ENCODE assay signal across 7 cellular contexts in genomic region chr11:5809122-5809519, GRCh38. TPM values are rescaled to one million over a fixed set of nuclear protein-coding genes. Genes with fewer than 3 reads are reported as not detected.
DNase-seq lines count a peak whose midpoint lies in the region; ATAC-seq, FAIRE-seq and TF ChIP-seq lines count a peak whose summit lies in the region.

No MANE protein-coding gene starts in this region.

- peak; percentile 2 for DNase-seq in adipocyte (ENCODE audit: low read depth)
- no peak for DNase-seq in lower lobe of right lung
- DNase-seq in hypothalamus (lab: John Stamatoyannopoulos, UW) = no peak
- DNase-seq in RCC 7860 (ENCODE audit: low spot score) = no peak

- H3K9me3 ChIP-seq in adipocyte (ENCODE audit: control insufficient read depth, low read length) = peaks cover 3% of the 10 kb centered on the region
- H3K9me3 ChIP-seq in lower lobe of right lung = no peaks in the 10 kb centered on the region

- H3K4me1 ChIP-seq in adipocyte (ENCODE audit: control insufficient read depth, insufficient read depth, low read length) (peaks cover 8% of the 10 kb centered on the region), lower lobe of right lung (peaks cover 11% of the 10 kb centered on the region)

- H3K27ac ChIP-seq in lower lobe of right lung = no peak overlapping the region

- H3K36me3 ChIP-seq in adipocyte (ENCODE audit: control insufficient read depth, insufficient read depth, low read length, severe bottlenecking) (no peaks in the 10 kb centered on the region), lower lobe of right lung (no peaks in the 10 kb centered on the region)

- no peak for FAIRE-seq in RCC 7860 (lab: Jason Lieb, UNC)

- ATAC-seq in GM19455 (IDR thresholded peaks at IDR 0.05; ENCODE audit: unreplicated experiment) (peak; percentile 23), HG03097 (IDR thresholded peaks at IDR 0.05; ENCODE audit: low FRiP score, unreplicated experiment) (peak; percentile 22), lower lobe of right lung (peak; percentile 17 to 54), GM21381 (IDR thresholded peaks at IDR 0.05; ENCODE audit: unreplicated experiment) (no peak)

- H3K9ac ChIP-seq in adipocyte (ENCODE audit: low read length) = peak overlapping the region; percentile 79

- intact Hi-C loops in lower lobe of right lung (cut with DNase I) = loop anchor here (10.0 kb wide), 1 partner anchor 334 kb away; no protein-coding TSS in a partner anchor

- no peaks in the 10 kb centered on the region for H3K27me3 ChIP-seq in adipocyte (replicated peaks; ENCODE audit: control insufficient read depth, insufficient read depth, low read length)
- H3K27me3 ChIP-seq in lower lobe of right lung (ENCODE audit: low read depth) = no peaks in the 10 kb centered on the region

- H3K4me3 ChIP-seq in adipocyte (ENCODE audit: low read length) (peak overlapping the region; percentile 88), lower lobe of right lung (peak overlapping the region; percentile 56)

- TF ChIP-seq CTCF in lower lobe of right lung (IDR thresholded peaks at IDR 0.05) = no peak

RNA-seq across cellular contexts. Expression of gene OR52N2, which starts 0.4 kb away (rescaled TPM):
- total RNA-seq in lower lobe of right lung = not detected

RNA-seq across cellular contexts. Expression of gene OR52N1, which starts 18.1 kb away (rescaled TPM):
- not detected for total RNA-seq in lower lobe of right lung

RNA-seq across cellular contexts. Expression of gene OR52N5, which starts 26.0 kb away (rescaled TPM):
- not detected for total RNA-seq in lower lobe of right lung

RNA-seq across cellular contexts. Expression of gene OR52E6, which starts 32.6 kb away (rescaled TPM):
- total RNA-seq in lower lobe of right lung = not detected

RNA-seq across cellular contexts. Expression of gene OR52E8, which starts 48.4 kb away (rescaled TPM):
- not detected for total RNA-seq in lower lobe of right lung
